8 cellular contexts compared by ENCODE assay signal in the genomic region with DNA sequence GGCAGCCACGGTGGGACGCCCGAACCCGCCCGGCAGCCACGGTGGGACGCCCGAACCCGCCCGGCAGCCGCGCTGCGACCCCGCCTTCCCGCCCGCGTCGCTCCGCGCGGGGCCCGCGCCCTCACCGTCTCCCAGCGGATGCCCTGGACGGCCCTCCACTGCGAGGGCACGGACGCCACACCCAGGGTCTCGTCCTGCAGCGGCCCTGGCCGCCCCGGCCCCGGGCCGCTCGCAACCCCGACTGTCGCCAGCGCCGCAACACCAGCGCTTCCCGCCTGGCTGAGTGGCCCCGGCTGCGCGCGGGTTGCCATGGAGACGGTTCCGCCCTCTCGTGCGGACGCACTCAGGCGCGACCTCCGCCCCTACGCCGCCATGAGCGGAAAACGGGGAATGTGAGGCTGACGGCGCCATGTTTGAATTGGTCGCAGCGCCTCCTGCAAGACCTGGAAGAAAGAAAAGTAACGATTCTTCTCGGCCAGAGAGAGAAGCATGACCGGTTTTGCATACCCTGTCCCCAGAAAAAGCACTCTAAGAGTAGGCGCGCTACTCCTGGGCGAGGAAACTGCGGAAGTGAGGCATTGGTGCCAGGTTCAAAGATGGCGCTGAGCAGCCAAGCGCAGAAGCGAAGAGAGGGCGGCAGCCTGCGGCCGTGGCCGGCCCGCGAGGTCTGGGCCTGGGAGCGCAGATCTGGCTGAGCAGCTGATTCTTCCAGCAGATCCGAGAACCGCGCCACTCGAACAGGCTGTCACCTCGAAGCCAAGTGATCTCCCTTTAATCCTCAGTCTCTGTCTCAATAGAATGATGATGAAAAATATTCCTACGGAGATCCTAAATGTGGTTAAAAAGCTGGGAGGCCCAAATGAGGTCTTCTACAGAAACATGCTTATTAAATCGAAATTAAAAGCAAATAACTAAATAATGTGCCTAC. TPM values are rescaled to one million over a fixed set of nuclear protein-coding genes. Genes with fewer than 3 reads are reported as not detected.
DNase-seq lines count a peak whose midpoint lies in the region; TF ChIP-seq lines count a peak whose summit lies in the region.

A gene (minus strand): TSS at position 432 of the 928 bp plus-strand sequence. CDS start 121 bp downstream, at position 311.

- H3F3A ChIP-seq in Loucy (ENCODE audit: low read depth), result no peaks in the 10 kb centered on the region

- peak within 1 kb of the TSS; percentile 84 for H3K9ac ChIP-seq in Loucy (ENCODE audit: low read depth, low read length, poor library complexity, severe bottlenecking)

- H3K36me3 ChIP-seq in Loucy (ENCODE audit: insufficient read depth, low read length), result no peaks in the 10 kb centered on the region

- H3K4me1 Mint-ChIP-seq in nephron progenitor cell, result peaks cover 13% of the 10 kb centered on the region
- H3K4me1 Mint-ChIP-seq in stimulated activated naive CD8-positive, alpha-beta T cell treated with anti-CD3 and anti-CD28 coated beads, Interleukin-15, Interleukin-2, amounts not matched to agents 100 ng/mL and 50 ng/mL, for 24 hours (ENCODE audit: low read depth), result peaks cover 6% of the 10 kb centered on the region

- H3K27me3 ChIP-seq in Loucy (ENCODE audit: insufficient read depth, low read length, poor library complexity, severe bottlenecking), result no peaks in the 10 kb centered on the region

- H3K9me3 Mint-ChIP-seq in nephron progenitor cell, result no peaks in the 10 kb centered on the region
- H3K9me3 Mint-ChIP-seq in stimulated activated naive CD8-positive, alpha-beta T cell treated with anti-CD3 and anti-CD28 coated beads, Interleukin-15, Interleukin-2, amounts not matched to agents 100 ng/mL and 50 ng/mL, for 24 hours, result no peaks in the 10 kb centered on the region

- H4K20me1 ChIP-seq in Loucy (ENCODE audit: insufficient read depth, low read length, poor library complexity, severe bottlenecking), result no peaks in the 10 kb centered on the region

- H3K27ac Mint-ChIP-seq in nephron progenitor cell, result peak within 1 kb of the TSS; percentile 100
- peak within 1 kb of the TSS; percentile 100 for H3K27ac Mint-ChIP-seq in stimulated activated naive CD8-positive, alpha-beta T cell treated with anti-CD3 and anti-CD28 coated beads, Interleukin-15, Interleukin-2, amounts not matched to agents 100 ng/mL and 50 ng/mL, for 24 hours

- peak within 1 kb of the TSS; percentile 67 for H3K4me2 ChIP-seq in Loucy (ENCODE audit: low read depth, low read length, poor library complexity, severe bottlenecking)

- H3K79me2 ChIP-seq in Loucy (ENCODE audit: insufficient read depth, low read length), result no peaks in the 10 kb centered on the region

- TF ChIP-seq CTCF in Loucy (conservative IDR thresholded peaks at IDR 0.05; ENCODE audit: low read length) (no peak), nephron progenitor cell (IDR thresholded peaks at IDR 0.05) (no peak)

- H3K4me3 Mint-ChIP-seq in nephron progenitor cell, result peak within 1 kb of the TSS; percentile 89
- H3K4me3 Mint-ChIP-seq in stimulated activated naive CD8-positive, alpha-beta T cell treated with anti-CD3 and anti-CD28 coated beads, Interleukin-15, Interleukin-2, amounts not matched to agents 100 ng/mL and 50 ng/mL, for 24 hours, result peak within 1 kb of the TSS; percentile 89

- peak within 1 kb of the TSS; percentile 75 for H3K4me3 ChIP-seq in Loucy (ENCODE audit: low read length, poor library complexity, severe bottlenecking)

- peak within 1 kb of the TSS; percentile 96 for H2AFZ ChIP-seq in Loucy (ENCODE audit: low read length)

- H3K9me2 ChIP-seq in Loucy (replicated peaks; ENCODE audit: low read depth, low read length), result no peaks in the 10 kb centered on the region

- no peaks in the 10 kb centered on the region for H3K27me3 Mint-ChIP-seq in nephron progenitor cell (ENCODE audit: low read depth, poor library complexity)
- no peaks in the 10 kb centered on the region for H3K27me3 Mint-ChIP-seq in stimulated activated naive CD8-positive, alpha-beta T cell treated with anti-CD3 and anti-CD28 coated beads, Interleukin-15, Interleukin-2, amounts not matched to agents 100 ng/mL and 50 ng/mL, for 24 hours

- no peaks in the 10 kb centered on the region for H3K4me1 ChIP-seq in Loucy (ENCODE audit: insufficient read depth, low read length, poor library complexity, severe bottlenecking)

- H3K9me3 ChIP-seq in Loucy (ENCODE audit: insufficient read depth, low read depth, low read length), result no peaks in the 10 kb centered on the region

- peak; percentile 94 for DNase-seq in EH (ENCODE audit: low read depth)
- DNase-seq in H4 (ENCODE audit: low spot score), result peak; percentile 87
- peak; percentile 90 to 91 for DNase-seq in SHP77 (lab: John Stamatoyannopoulos, UW)
- peak; percentile 94 for DNase-seq in activated effector memory CD4-positive, alpha-beta T cell treated with Interleukin-2 at 50 U/mL for 16 hours
- DNase-seq in fibroblast of the conjunctiva (ENCODE audit: low read depth), result peak; percentile 84
- DNase-seq in nephron progenitor cell, result peak; percentile 96

- H3K36me3 Mint-ChIP-seq in nephron progenitor cell (ENCODE audit: low read depth), result peaks cover 8% of the 10 kb centered on the region
- H3K36me3 Mint-ChIP-seq in stimulated activated naive CD8-positive, alpha-beta T cell treated with anti-CD3 and anti-CD28 coated beads, Interleukin-15, Interleukin-2, amounts not matched to agents 100 ng/mL and 50 ng/mL, for 24 hours (ENCODE audit: low read depth), result no peaks in the 10 kb centered on the region

RNA-seq across cellular contexts. Expression of the gene that starts here (rescaled TPM):
- 56.9 and 69.0 TPM in 2 replicates for total RNA-seq in H4 (2014; rRNA removed; shearing (Covaris generic))

Comparison
In these comparisons a context has a peak if more than half of its experiments do, and no peak if none do; other contexts are left out.
1. Peak in every context shown above with its lines: DNase-seq and H3K4me3 ChIP-seq.